25 cellular contexts compared by ENCODE assay signal in genomic region chr10:122974543-122975064, GRCh38.
"Had no signal": no experiment of that assay in that cellular context is flagged by ENCODE, and none has a peak within 500 bp of the region (broad histone marks: within the 10 kb centered on the region; RNA-seq: fewer than 3 reads in every experiment).

No MANE protein-coding gene starts in this region.

- H3K27me3 Mint-ChIP-seq: progenitor cell of endocrine pancreas; stimulated activated naive CD8-positive, alpha-beta T cell treated with anti-CD3 and anti-CD28 coated beads, Interleukin-15, amount 100 ng/mL, for 72 hours had no signal

- FAIRE-seq: endothelial cell of umbilical vein, islet of Langerhans had no signal

- DNase-seq: dermis blood vessel endothelial cell; effector memory CD4-positive, alpha-beta T cell; foreskin keratinocyte; glutamatergic neuron; heart right ventricle; hippocampal formation; left cardiac atrium; left lung; mucosa of descending colon; naive B cell; sigmoid colon; spleen; stimulated activated CD4-positive, alpha-beta T cell treated with anti-CD3 and anti-CD28 coated beads, Interleukin-4, amount 100 ng/mL, for 4 hours; stimulated activated naive CD4-positive, alpha-beta T cell; stimulated activated naive CD8-positive, alpha-beta T cell treated with anti-CD3 and anti-CD28 coated beads, Interleukin-15, amount 100 ng/mL, for 72 hours; transverse colon; upper lobe of right lung; uterus had no signal

- H3K9me3 Mint-ChIP-seq: mesothelial cell of epicardium; nephron; neural progenitor cell; stimulated activated naive CD8-positive, alpha-beta T cell treated with anti-CD3 and anti-CD28 coated beads, Interleukin-15, amount 100 ng/mL, for 72 hours had no signal

- H3K4me1 Mint-ChIP-seq: mesothelial cell of epicardium, nephron had no signal

- H3K27ac Mint-ChIP-seq: mesothelial cell of epicardium; naive B cell; nephron; progenitor cell of endocrine pancreas; stimulated activated naive CD8-positive, alpha-beta T cell treated with anti-CD3 and anti-CD28 coated beads, Interleukin-15, amount 100 ng/mL, for 72 hours had no signal

- ATAC-seq: foreskin keratinocyte; gastroesophageal sphincter; heart right ventricle; left cardiac atrium; left lung; mucosa of descending colon; stimulated activated naive CD8-positive, alpha-beta T cell treated with anti-CD3 and anti-CD28 coated beads, Interleukin-15, amount 100 ng/mL, for 72 hours had no signal

- H3K4me3 Mint-ChIP-seq: mesothelial cell of epicardium; naive B cell; nephron; neural progenitor cell; stimulated activated naive CD8-positive, alpha-beta T cell treated with anti-CD3 and anti-CD28 coated beads, Interleukin-15, amount 100 ng/mL, for 72 hours had no signal

- H3K36me3 Mint-ChIP-seq: mesothelial cell of epicardium, naive B cell, neural progenitor cell had no signal
